Comparison of ENCODE assay signal across 1 cellular context in genomic region chr1:54406339-54407181, GRCh38.
A peak's percentile ranks its signal among the peaks of the same experiment; 100 is the strongest.
TF ChIP-seq lines count a peak whose summit lies in the region.

SSBP3 (minus strand) TSS chr1:54406394.

TF ChIP-seq in K562, 482 proteins besides CTCF, POLR2A, EP300 and RAD21 (continued from another document and continues in another):
- TF ChIP-seq, protein P1, sequence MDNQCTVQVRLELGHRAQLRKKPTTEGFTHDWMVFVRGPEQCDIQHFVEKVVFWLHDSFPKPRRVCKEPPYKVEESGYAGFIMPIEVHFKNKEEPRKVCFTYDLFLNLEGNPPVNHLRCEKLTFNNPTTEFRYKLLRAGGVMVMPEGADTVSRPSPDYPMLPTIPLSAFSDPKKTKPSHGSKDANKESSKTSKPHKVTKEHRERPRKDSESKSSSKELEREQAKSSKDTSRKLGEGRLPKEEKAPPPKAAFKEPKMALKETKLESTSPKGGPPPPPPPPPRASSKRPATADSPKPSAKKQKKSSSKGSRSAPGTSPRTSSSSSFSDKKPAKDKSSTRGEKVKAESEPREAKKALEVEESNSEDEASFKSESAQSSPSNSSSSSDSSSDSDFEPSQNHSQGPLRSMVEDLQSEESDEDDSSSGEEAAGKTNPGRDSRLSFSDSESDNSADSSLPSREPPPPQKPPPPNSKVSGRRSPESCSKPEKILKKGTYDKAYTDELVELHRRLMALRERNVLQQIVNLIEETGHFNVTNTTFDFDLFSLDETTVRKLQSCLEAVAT (IDR thresholded peaks at IDR 0.05), result peak in 1 of 2 experiments; percentile 46; a peak in 1 of 4 replicates
- no peak for TF ChIP-seq FOXM1 (IDR thresholded peaks at IDR 0.05; ENCODE audit: low read depth)
- TF ChIP-seq FOXM1 (CRISPR knock-in tag; IDR thresholded peaks at IDR 0.05; ENCODE audit: low read depth), result 0 out of 2 replicates have a peak, but pooled peaks have one; percentile 62
- TF ChIP-seq TCF15 (CRISPR knock-in tag; IDR thresholded peaks at IDR 0.05), result no peak
- peak in 1 of 2 experiments; percentile 59; a peak in 2 of 4 replicates for TF ChIP-seq NRF1 (conservative IDR thresholded peaks at IDR 0.05 in 1 of 2, IDR thresholded peaks at IDR 0.05 in 1 of 2)
- TF ChIP-seq, protein P2, sequence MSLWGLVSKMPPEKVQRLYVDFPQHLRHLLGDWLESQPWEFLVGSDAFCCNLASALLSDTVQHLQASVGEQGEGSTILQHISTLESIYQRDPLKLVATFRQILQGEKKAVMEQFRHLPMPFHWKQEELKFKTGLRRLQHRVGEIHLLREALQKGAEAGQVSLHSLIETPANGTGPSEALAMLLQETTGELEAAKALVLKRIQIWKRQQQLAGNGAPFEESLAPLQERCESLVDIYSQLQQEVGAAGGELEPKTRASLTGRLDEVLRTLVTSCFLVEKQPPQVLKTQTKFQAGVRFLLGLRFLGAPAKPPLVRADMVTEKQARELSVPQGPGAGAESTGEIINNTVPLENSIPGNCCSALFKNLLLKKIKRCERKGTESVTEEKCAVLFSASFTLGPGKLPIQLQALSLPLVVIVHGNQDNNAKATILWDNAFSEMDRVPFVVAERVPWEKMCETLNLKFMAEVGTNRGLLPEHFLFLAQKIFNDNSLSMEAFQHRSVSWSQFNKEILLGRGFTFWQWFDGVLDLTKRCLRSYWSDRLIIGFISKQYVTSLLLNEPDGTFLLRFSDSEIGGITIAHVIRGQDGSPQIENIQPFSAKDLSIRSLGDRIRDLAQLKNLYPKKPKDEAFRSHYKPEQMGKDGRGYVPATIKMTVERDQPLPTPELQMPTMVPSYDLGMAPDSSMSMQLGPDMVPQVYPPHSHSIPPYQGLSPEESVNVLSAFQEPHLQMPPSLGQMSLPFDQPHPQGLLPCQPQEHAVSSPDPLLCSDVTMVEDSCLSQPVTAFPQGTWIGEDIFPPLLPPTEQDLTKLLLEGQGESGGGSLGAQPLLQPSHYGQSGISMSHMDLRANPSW (CRISPR knock-in tag; IDR thresholded peaks at IDR 0.05), result no peak
- TF ChIP-seq ZNF274 (IDR thresholded peaks at IDR 0.05; ENCODE audit: borderline replicate concordance, low read depth, low read length), result no peak
- TF ChIP-seq SMAD3 (CRISPR knock-in tag; conservative IDR thresholded peaks at IDR 0.05), result no peak
- peak; percentile 68; the same call in 1 of the 2 replicates for TF ChIP-seq PHF8 (IDR thresholded peaks at IDR 0.05; ENCODE audit: borderline replicate concordance, low read length)
- no peak for TF ChIP-seq NFIX (CRISPR knock-in tag; IDR thresholded peaks at IDR 0.05; ENCODE audit: low read depth)
- TF ChIP-seq RAD51 (IDR thresholded peaks at IDR 0.05; ENCODE audit: borderline replicate concordance, low read depth), result no peak
- TF ChIP-seq, protein P3, sequence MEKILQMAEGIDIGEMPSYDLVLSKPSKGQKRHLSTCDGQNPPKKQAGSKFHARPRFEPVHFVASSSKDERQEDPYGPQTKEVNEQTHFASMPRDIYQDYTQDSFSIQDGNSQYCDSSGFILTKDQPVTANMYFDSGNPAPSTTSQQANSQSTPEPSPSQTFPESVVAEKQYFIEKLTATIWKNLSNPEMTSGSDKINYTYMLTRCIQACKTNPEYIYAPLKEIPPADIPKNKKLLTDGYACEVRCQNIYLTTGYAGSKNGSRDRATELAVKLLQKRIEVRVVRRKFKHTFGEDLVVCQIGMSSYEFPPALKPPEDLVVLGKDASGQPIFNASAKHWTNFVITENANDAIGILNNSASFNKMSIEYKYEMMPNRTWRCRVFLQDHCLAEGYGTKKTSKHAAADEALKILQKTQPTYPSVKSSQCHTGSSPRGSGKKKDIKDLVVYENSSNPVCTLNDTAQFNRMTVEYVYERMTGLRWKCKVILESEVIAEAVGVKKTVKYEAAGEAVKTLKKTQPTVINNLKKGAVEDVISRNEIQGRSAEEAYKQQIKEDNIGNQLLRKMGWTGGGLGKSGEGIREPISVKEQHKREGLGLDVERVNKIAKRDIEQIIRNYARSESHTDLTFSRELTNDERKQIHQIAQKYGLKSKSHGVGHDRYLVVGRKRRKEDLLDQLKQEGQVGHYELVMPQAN (IDR thresholded peaks at IDR 0.05; ENCODE audit: borderline replicate concordance), result no peak
- TF ChIP-seq TAL1 (IDR thresholded peaks at IDR 0.05), result no peak
- TF ChIP-seq PCBP2 (IDR thresholded peaks at IDR 0.05; ENCODE audit: low read depth, low read length, poor library complexity, severe bottlenecking), result no peak
- TF ChIP-seq ZNF431 (CRISPR knock-in tag; IDR thresholded peaks at IDR 0.05), result no peak
- TF ChIP-seq HDAC1 (IDR thresholded peaks at IDR 0.05), result peak in 1 of 2 experiments; percentile 82; a peak in 2 of 4 replicates
- no peak for TF ChIP-seq FIP1L1 (IDR thresholded peaks at IDR 0.05; ENCODE audit: low read depth, low read length, poor library complexity, severe bottlenecking)
- TF ChIP-seq CXXC5 (CRISPR knock-in tag; IDR thresholded peaks at IDR 0.05), result peak; percentile 100
- no peak for TF ChIP-seq E2F5 (CRISPR knock-in tag; IDR thresholded peaks at IDR 0.05)
- no peak for TF ChIP-seq FUS (optimal IDR thresholded peaks at IDR 0.05; ENCODE audit: low read depth, low read length)
- TF ChIP-seq MBD2 (IDR thresholded peaks at IDR 0.05; ENCODE audit: borderline replicate concordance, low read depth), result no peak
- no peak for TF ChIP-seq GTF3C2 (IDR thresholded peaks at IDR 0.05; ENCODE audit: borderline replicate concordance, extremely low read depth, insufficient read length)
- TF ChIP-seq GABPB2 (CRISPR knock-in tag; conservative IDR thresholded peaks at IDR 0.05), result no peak
- TF ChIP-seq U2AF2 (optimal IDR thresholded peaks at IDR 0.05; ENCODE audit: low read depth, low read length), result no peak
- no peak for TF ChIP-seq KAT8 (IDR thresholded peaks at IDR 0.05; ENCODE audit: low read depth)
- no peak for TF ChIP-seq ZNF75A (CRISPR knock-in tag; IDR thresholded peaks at IDR 0.05)
- TF ChIP-seq BCOR (IDR thresholded peaks at IDR 0.05), result 0 out of 2 replicates have a peak, but pooled peaks have one; percentile 7
- TF ChIP-seq CLOCK (CRISPR knock-in tag; IDR thresholded peaks at IDR 0.05; ENCODE audit: borderline replicate concordance), result no peak
- no peak for TF ChIP-seq RFX5 (IDR thresholded peaks at IDR 0.05; ENCODE audit: low read depth, low read length)
- peak; percentile 55 for TF ChIP-seq SIN3B (IDR thresholded peaks at IDR 0.05; ENCODE audit: low read depth)
- TF ChIP-seq, protein P4, sequence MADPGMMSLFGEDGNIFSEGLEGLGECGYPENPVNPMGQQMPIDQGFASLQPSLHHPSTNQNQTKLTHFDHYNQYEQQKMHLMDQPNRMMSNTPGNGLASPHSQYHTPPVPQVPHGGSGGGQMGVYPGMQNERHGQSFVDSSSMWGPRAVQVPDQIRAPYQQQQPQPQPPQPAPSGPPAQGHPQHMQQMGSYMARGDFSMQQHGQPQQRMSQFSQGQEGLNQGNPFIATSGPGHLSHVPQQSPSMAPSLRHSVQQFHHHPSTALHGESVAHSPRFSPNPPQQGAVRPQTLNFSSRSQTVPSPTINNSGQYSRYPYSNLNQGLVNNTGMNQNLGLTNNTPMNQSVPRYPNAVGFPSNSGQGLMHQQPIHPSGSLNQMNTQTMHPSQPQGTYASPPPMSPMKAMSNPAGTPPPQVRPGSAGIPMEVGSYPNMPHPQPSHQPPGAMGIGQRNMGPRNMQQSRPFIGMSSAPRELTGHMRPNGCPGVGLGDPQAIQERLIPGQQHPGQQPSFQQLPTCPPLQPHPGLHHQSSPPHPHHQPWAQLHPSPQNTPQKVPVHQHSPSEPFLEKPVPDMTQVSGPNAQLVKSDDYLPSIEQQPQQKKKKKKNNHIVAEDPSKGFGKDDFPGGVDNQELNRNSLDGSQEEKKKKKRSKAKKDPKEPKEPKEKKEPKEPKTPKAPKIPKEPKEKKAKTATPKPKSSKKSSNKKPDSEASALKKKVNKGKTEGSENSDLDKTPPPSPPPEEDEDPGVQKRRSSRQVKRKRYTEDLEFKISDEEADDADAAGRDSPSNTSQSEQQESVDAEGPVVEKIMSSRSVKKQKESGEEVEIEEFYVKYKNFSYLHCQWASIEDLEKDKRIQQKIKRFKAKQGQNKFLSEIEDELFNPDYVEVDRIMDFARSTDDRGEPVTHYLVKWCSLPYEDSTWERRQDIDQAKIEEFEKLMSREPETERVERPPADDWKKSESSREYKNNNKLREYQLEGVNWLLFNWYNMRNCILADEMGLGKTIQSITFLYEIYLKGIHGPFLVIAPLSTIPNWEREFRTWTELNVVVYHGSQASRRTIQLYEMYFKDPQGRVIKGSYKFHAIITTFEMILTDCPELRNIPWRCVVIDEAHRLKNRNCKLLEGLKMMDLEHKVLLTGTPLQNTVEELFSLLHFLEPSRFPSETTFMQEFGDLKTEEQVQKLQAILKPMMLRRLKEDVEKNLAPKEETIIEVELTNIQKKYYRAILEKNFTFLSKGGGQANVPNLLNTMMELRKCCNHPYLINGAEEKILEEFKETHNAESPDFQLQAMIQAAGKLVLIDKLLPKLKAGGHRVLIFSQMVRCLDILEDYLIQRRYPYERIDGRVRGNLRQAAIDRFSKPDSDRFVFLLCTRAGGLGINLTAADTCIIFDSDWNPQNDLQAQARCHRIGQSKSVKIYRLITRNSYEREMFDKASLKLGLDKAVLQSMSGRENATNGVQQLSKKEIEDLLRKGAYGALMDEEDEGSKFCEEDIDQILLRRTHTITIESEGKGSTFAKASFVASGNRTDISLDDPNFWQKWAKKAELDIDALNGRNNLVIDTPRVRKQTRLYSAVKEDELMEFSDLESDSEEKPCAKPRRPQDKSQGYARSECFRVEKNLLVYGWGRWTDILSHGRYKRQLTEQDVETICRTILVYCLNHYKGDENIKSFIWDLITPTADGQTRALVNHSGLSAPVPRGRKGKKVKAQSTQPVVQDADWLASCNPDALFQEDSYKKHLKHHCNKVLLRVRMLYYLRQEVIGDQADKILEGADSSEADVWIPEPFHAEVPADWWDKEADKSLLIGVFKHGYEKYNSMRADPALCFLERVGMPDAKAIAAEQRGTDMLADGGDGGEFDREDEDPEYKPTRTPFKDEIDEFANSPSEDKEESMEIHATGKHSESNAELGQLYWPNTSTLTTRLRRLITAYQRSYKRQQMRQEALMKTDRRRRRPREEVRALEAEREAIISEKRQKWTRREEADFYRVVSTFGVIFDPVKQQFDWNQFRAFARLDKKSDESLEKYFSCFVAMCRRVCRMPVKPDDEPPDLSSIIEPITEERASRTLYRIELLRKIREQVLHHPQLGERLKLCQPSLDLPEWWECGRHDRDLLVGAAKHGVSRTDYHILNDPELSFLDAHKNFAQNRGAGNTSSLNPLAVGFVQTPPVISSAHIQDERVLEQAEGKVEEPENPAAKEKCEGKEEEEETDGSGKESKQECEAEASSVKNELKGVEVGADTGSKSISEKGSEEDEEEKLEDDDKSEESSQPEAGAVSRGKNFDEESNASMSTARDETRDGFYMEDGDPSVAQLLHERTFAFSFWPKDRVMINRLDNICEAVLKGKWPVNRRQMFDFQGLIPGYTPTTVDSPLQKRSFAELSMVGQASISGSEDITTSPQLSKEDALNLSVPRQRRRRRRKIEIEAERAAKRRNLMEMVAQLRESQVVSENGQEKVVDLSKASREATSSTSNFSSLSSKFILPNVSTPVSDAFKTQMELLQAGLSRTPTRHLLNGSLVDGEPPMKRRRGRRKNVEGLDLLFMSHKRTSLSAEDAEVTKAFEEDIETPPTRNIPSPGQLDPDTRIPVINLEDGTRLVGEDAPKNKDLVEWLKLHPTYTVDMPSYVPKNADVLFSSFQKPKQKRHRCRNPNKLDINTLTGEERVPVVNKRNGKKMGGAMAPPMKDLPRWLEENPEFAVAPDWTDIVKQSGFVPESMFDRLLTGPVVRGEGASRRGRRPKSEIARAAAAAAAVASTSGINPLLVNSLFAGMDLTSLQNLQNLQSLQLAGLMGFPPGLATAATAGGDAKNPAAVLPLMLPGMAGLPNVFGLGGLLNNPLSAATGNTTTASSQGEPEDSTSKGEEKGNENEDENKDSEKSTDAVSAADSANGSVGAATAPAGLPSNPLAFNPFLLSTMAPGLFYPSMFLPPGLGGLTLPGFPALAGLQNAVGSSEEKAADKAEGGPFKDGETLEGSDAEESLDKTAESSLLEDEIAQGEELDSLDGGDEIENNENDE (IDR thresholded peaks at IDR 0.05; ENCODE audit: low read depth, low read length), result no peak
- no peak for TF ChIP-seq MTF1 (CRISPR knock-in tag; IDR thresholded peaks at IDR 0.05; ENCODE audit: borderline replicate concordance)
- no peak for TF ChIP-seq ZNF79 (CRISPR knock-in tag; IDR thresholded peaks at IDR 0.05; ENCODE audit: low read depth)
